In genomic region chr17:4604111-4604644, GRCh38 we compare ENCODE assay signal across 11 cellular contexts. TPM values are rescaled to one million over a fixed set of nuclear protein-coding genes. Genes with fewer than 3 reads are reported as not detected.
A peak's percentile ranks its signal among the peaks of the same experiment; 100 is the strongest.
DNase-seq lines count a peak whose midpoint lies in the region; ATAC-seq and TF ChIP-seq lines count a peak whose summit lies in the region.
"Had no signal": no experiment of that assay in that cellular context is flagged by ENCODE, and none has a peak within 500 bp of the region (broad histone marks: within the 10 kb centered on the region; RNA-seq: fewer than 3 reads in every experiment).

No MANE protein-coding gene starts in this region.

- intact Hi-C loops in activated T-helper 1 cell treated with anti-CD3 and anti-CD28 coated beads, Interleukin-12 subunit alpha, Interleukin-12 subunit beta, Interleukin-2, Interleukin-4 antibody, amounts not matched to agents 30 ng/mL and 10 ng/mL and 1 ng/mL, durations not matched to agents 14 hours and 24 hours and 36 hours (cut with micrococcal nuclease) = no loop called here

- no peaks in the 10 kb centered on the region for H3K9me3 Mint-ChIP-seq in activated T-helper 1 cell treated with anti-CD3 and anti-CD28 coated beads, Interleukin-12 subunit alpha, Interleukin-12 subunit beta, Interleukin-2, Interleukin-4 antibody, amounts not matched to agents 30 ng/mL and 10 ng/mL and 1 ng/mL, durations not matched to agents 14 hours and 24 hours and 36 hours
- H3K9me3 Mint-ChIP-seq: CD4-positive, alpha-beta memory T cell had no signal

- in situ Hi-C loops in astrocyte of the spinal cord (cut with HindIII; ENCODE audit: low sequenced_read_pairs) = no loop called here

- peaks cover 12% of the 10 kb centered on the region for H3K27me3 Mint-ChIP-seq in activated T-helper 1 cell treated with anti-CD3 and anti-CD28 coated beads, Interleukin-12 subunit alpha, Interleukin-12 subunit beta, Interleukin-2, Interleukin-4 antibody, amounts not matched to agents 30 ng/mL and 10 ng/mL and 1 ng/mL, durations not matched to agents 14 hours and 24 hours and 36 hours (ENCODE audit: insufficient read depth)

- H3K4me1 Mint-ChIP-seq in activated T-helper 1 cell treated with anti-CD3 and anti-CD28 coated beads, Interleukin-12 subunit alpha, Interleukin-12 subunit beta, Interleukin-2, Interleukin-4 antibody, amounts not matched to agents 30 ng/mL and 10 ng/mL and 1 ng/mL, durations not matched to agents 14 hours and 24 hours and 36 hours (ENCODE audit: low read depth) = no peaks in the 10 kb centered on the region
- H3K4me1 Mint-ChIP-seq: CD4-positive, alpha-beta memory T cell had no signal

- TF ChIP-seq CTCF in AG10803 (conservative IDR thresholded peaks at IDR 0.05; ENCODE audit: low read length) (no peak), astrocyte of the spinal cord (IDR thresholded peaks at IDR 0.05; ENCODE audit: low read depth, low read length) (no peak)

- H3K4me3 Mint-ChIP-seq in activated T-helper 1 cell treated with anti-CD3 and anti-CD28 coated beads, Interleukin-12 subunit alpha, Interleukin-12 subunit beta, Interleukin-2, Interleukin-4 antibody, amounts not matched to agents 30 ng/mL and 10 ng/mL and 1 ng/mL, durations not matched to agents 14 hours and 24 hours and 36 hours = no peak overlapping the region

- ATAC-seq in HG03521 (IDR thresholded peaks at IDR 0.05; ENCODE audit: unreplicated experiment) = no peak

- DNase-seq in AG10803 (ENCODE audit: low read depth) = peak; percentile 34
- DNase-seq in NCI-H1694 treated with DMSO at 0.1 percent for 48 hours (lab: John Stamatoyannopoulos, UW) = peak; percentile 96
- DNase-seq in astrocyte of the spinal cord (ENCODE audit: low read depth, low spot score) = peak; percentile 66
- peak; percentile 19 for DNase-seq in kidney tubule cell (ENCODE audit: low spot score)
- DNase-seq in activated T-helper 1 cell treated with anti-CD3 and anti-CD28 coated beads, Interleukin-12 subunit alpha, Interleukin-12 subunit beta, Interleukin-2, Interleukin-4 antibody, amounts not matched to agents 30 ng/mL and 10 ng/mL and 1 ng/mL, durations not matched to agents 14 hours and 24 hours and 36 hours (ENCODE audit: low spot score) = no peak
- no peak for DNase-seq in medulla oblongata (ENCODE audit: extremely low spot score)
- DNase-seq in activated CD4-positive, alpha-beta T cell treated with anti-CD3 and anti-CD28 coated beads, Interleukin-2, amount 50 U/mL, for 48 hours = no peak
- DNase-seq: CD4-positive, alpha-beta memory T cell; occipital lobe had no signal

- no peak overlapping the region for H3K4me3 ChIP-seq in AG10803 (ENCODE audit: low read length)
- no peak overlapping the region for H3K4me3 ChIP-seq in astrocyte of the spinal cord (ENCODE audit: low read depth, low read length)
- H3K4me3 ChIP-seq: suprapubic skin had no signal

- no peak overlapping the region for H3K27ac Mint-ChIP-seq in activated T-helper 1 cell treated with anti-CD3 and anti-CD28 coated beads, Interleukin-12 subunit alpha, Interleukin-12 subunit beta, Interleukin-2, Interleukin-4 antibody, amounts not matched to agents 30 ng/mL and 10 ng/mL and 1 ng/mL, durations not matched to agents 14 hours and 24 hours and 36 hours

- no peaks in the 10 kb centered on the region for H3K36me3 Mint-ChIP-seq in activated T-helper 1 cell treated with anti-CD3 and anti-CD28 coated beads, Interleukin-12 subunit alpha, Interleukin-12 subunit beta, Interleukin-2, Interleukin-4 antibody, amounts not matched to agents 30 ng/mL and 10 ng/mL and 1 ng/mL, durations not matched to agents 14 hours and 24 hours and 36 hours (ENCODE audit: low read depth)
- H3K36me3 Mint-ChIP-seq: CD4-positive, alpha-beta memory T cell had no signal

RNA-seq across cellular contexts. Expression of gene SMTNL2, which starts 19.8 kb away (rescaled TPM):
- total RNA-seq in activated T-helper 1 cell treated with anti-CD3 and anti-CD28 coated beads, Interleukin-12 subunit alpha, Interleukin-12 subunit beta, Interleukin-2, Interleukin-4 antibody, amounts not matched to agents 30 ng/mL and 10 ng/mL and 1 ng/mL, durations not matched to agents 14 hours and 24 hours and 36 hours = not detected in 2 replicates
- total RNA-seq: CD4-positive, alpha-beta memory T cell had no signal

RNA-seq across cellular contexts. Expression of gene ALOX15, which starts 37.3 kb away (rescaled TPM):
- total RNA-seq in activated T-helper 1 cell treated with anti-CD3 and anti-CD28 coated beads, Interleukin-12 subunit alpha, Interleukin-12 subunit beta, Interleukin-2, Interleukin-4 antibody, amounts not matched to agents 30 ng/mL and 10 ng/mL and 1 ng/mL, durations not matched to agents 14 hours and 24 hours and 36 hours = not detected in 2 replicates
- total RNA-seq: occipital lobe had no signal

RNA-seq across cellular contexts. Expression of gene GGT6, which starts 43.8 kb away (rescaled TPM):
- total RNA-seq in activated T-helper 1 cell treated with anti-CD3 and anti-CD28 coated beads, Interleukin-12 subunit alpha, Interleukin-12 subunit beta, Interleukin-2, Interleukin-4 antibody, amounts not matched to agents 30 ng/mL and 10 ng/mL and 1 ng/mL, durations not matched to agents 14 hours and 24 hours and 36 hours = not detected in 2 replicates
- total RNA-seq: CD4-positive, alpha-beta memory T cell; occipital lobe had no signal

RNA-seq across cellular contexts. Expression of gene MYBBP1A, which starts 49.0 kb away (rescaled TPM):
- total RNA-seq in activated T-helper 1 cell treated with anti-CD3 and anti-CD28 coated beads, Interleukin-12 subunit alpha, Interleukin-12 subunit beta, Interleukin-2, Interleukin-4 antibody, amounts not matched to agents 30 ng/mL and 10 ng/mL and 1 ng/mL, durations not matched to agents 14 hours and 24 hours and 36 hours = 186 and 195 TPM in 2 replicates

Comparison
In these comparisons a context has a peak if more than half of its experiments do, and no peak if none do; other contexts are left out.
1. DNase-seq: peak in AG10803 (single experiment), NCI-H1694 treated with DMSO at 0.1 percent for 48 hours (single experiment), astrocyte of the spinal cord (single experiment) and kidney tubule cell (single experiment); none in activated T-helper 1 cell treated with anti-CD3 and anti-CD28 coated beads, Interleukin-12 subunit alpha, Interleukin-12 subunit beta, Interleukin-2, Interleukin-4 antibody, amounts not matched to agents 30 ng/mL and 10 ng/mL and 1 ng/mL, durations not matched to agents 14 hours and 24 hours and 36 hours (single experiment), medulla oblongata (single experiment) and activated CD4-positive, alpha-beta T cell treated with anti-CD3 and anti-CD28 coated beads, Interleukin-2, amount 50 U/mL, for 48 hours (0 of 2).